In the genomic region with DNA sequence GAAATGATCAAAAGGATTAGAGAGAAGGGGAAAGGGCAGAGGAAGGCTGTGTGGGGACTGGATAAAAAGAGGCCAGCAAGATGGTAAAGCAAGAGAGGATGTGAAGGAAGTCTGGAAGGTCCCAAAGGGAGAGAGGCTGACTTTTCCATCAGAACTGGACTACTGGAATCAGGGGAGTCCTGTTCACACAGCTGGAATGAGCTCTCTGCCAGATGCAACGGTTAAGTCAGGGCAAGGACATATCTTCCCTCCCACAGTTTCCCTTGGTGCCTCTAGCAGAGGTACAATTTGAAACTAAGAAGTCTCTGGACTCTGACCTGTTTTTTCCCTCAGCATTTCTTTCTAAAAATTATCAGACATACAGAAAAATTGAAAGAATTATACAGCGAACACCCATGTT, we compare ENCODE assay signal across 21 cellular contexts.
A peak's percentile ranks its signal among the peaks of the same experiment; 100 is the strongest.
DNase-seq lines count a peak whose midpoint lies in the region; ATAC-seq and TF ChIP-seq lines count a peak whose summit lies in the region.
"Had no signal": no experiment of that assay in that cellular context is flagged by ENCODE, and none has a peak within 500 bp of the region (broad histone marks: within the 10 kb centered on the region; RNA-seq: fewer than 3 reads in every experiment).

No MANE protein-coding gene starts in this region.

- H3K36me3 Mint-ChIP-seq in immature natural killer cell, result peaks cover 6 to 26% (median 11%) of the 10 kb centered on the region in 3 donors
- H3K36me3 Mint-ChIP-seq: natural killer cell had no signal

- peaks cover 0 to 3% (median 0%) of the 10 kb centered on the region in 3 donors for H3K27me3 Mint-ChIP-seq in immature natural killer cell (ENCODE audit: low read depth in 3 of 3)

- H3K27me3 ChIP-seq in left ventricle myocardium inferior (ENCODE audit: low read depth), result no peaks in the 10 kb centered on the region
- H3K27me3 ChIP-seq in psoas muscle (ENCODE audit: insufficient read depth in 3 of 3, low read length in 2 of 3), result no peaks in the 10 kb centered on the region
- no peaks in the 10 kb centered on the region for H3K27me3 ChIP-seq in aorta (ENCODE audit: control insufficient read depth in 1 of 2, insufficient read depth in 2 of 2, low read length in 1 of 2)
- H3K27me3 ChIP-seq in transverse colon, result no peaks in the 10 kb centered on the region
- H3K27me3 ChIP-seq: adrenal gland, cardiac muscle cell, dorsolateral prefrontal cortex, SJCRH30 had no signal

- H3K36me3 ChIP-seq in left ventricle myocardium inferior, result no peaks in the 10 kb centered on the region
- no peaks in the 10 kb centered on the region for H3K36me3 ChIP-seq in psoas muscle (ENCODE audit: insufficient read depth in 1 of 2, low read depth in 1 of 2)
- no peaks in the 10 kb centered on the region for H3K36me3 ChIP-seq in aorta (ENCODE audit: control insufficient read depth in 1 of 2, insufficient read depth in 2 of 2, low read length in 1 of 2)
- no peaks in the 10 kb centered on the region for H3K36me3 ChIP-seq in transverse colon
- H3K36me3 ChIP-seq: adrenal gland, cardiac muscle cell, SJCRH30 had no signal

- H3K4me1 Mint-ChIP-seq in immature natural killer cell, result peaks cover 17 to 59% of the 10 kb centered on the region in 2 donors

- DNase-seq in GM03348 (ENCODE audit: low spot score) (peak; percentile 27), cardiac fibroblast (ENCODE audit: low read depth in 2 of 2) (peak; percentile 22 to 59), left ventricle myocardium inferior (peak; percentile 26), psoas muscle (peak; percentile 17 to 57), immature natural killer cell (no peak), aorta (no peak), transverse colon (no peak)
- DNase-seq: activated CD4-positive, alpha-beta T cell treated with anti-CD3 and anti-CD28 coated beads, Interleukin-2, amount 50 U/mL, for 48 hours; activated gamma-delta T cell; DMS79; dorsolateral prefrontal cortex; natural killer cell; NCI-H2171 treated with DMSO at 0.1 percent for 48 hours; NCI-H524 treated with DMSO at 0.1 percent for 48 hours; NK-92 treated with Interleukin-12 subunit alpha and Interleukin-12 subunit beta, amount 100 ng/mL, for 24 hours; SJCRH30; stimulated activated CD4-positive, alpha-beta T cell treated with anti-CD3 and anti-CD28 coated beads, Interleukin-1b, Interleukin-23, amount 100 ng/mL, for 48 hours had no signal

- H3K27ac Mint-ChIP-seq in immature natural killer cell, result peak overlapping the region in 3 of 6 donors; percentile 26 to 55 (median 48)

- H3K9me3 ChIP-seq in left ventricle myocardium inferior (replicated peaks) (no peaks in the 10 kb centered on the region), psoas muscle (no peaks in the 10 kb centered on the region), aorta (ENCODE audit: control insufficient read depth, low read length) (no peaks in the 10 kb centered on the region), transverse colon (no peaks in the 10 kb centered on the region)
- H3K9me3 ChIP-seq: A549, adrenal gland, SJCRH30 had no signal

- no peak for TF ChIP-seq POLR2A in transverse colon (IDR thresholded peaks at IDR 0.05)

- peaks cover 20% of the 10 kb centered on the region for H3K4me1 ChIP-seq in left ventricle myocardium inferior
- no peaks in the 10 kb centered on the region for H3K4me1 ChIP-seq in psoas muscle
- H3K4me1 ChIP-seq in aorta (ENCODE audit: control insufficient read depth in 1 of 2, insufficient read depth in 2 of 2, low read length in 2 of 2), result peaks cover 2 to 3% of the 10 kb centered on the region in 2 donors
- no peaks in the 10 kb centered on the region for H3K4me1 ChIP-seq in transverse colon

- no peak for TF ChIP-seq CTCF in cardiac fibroblast (IDR thresholded peaks at IDR 0.05; ENCODE audit: low read depth, low read length)
- no peak for TF ChIP-seq CTCF in left ventricle myocardium inferior (IDR thresholded peaks at IDR 0.05; ENCODE audit: borderline replicate concordance)
- no peak for TF ChIP-seq CTCF in psoas muscle (IDR thresholded peaks at IDR 0.05)
- no peak for TF ChIP-seq CTCF in transverse colon (IDR thresholded peaks at IDR 0.05)

- in situ Hi-C loops in transverse colon (cut with MboI; ENCODE audit: low pct_ligation_motif_present in 1 of 4, low pct_unique_long_range_greater_than_20kb in 1 of 4, low sequenced_read_pairs in 3 of 4), result no loop called here

- H3K4me3 ChIP-seq in cardiac fibroblast (replicated peaks in 1 of 2; ENCODE audit: low read depth in 2 of 2, low read length in 2 of 2), result no peak overlapping the region
- no peak overlapping the region for H3K4me3 ChIP-seq in left ventricle myocardium inferior
- H3K4me3 ChIP-seq in psoas muscle, result no peak overlapping the region
- H3K4me3 ChIP-seq in aorta (ENCODE audit: low read length in 2 of 2), result no peak overlapping the region
- no peak overlapping the region for H3K4me3 ChIP-seq in transverse colon
- H3K4me3 ChIP-seq: A549, adrenal gland, cardiac muscle cell, dorsolateral prefrontal cortex, SJCRH30 had no signal

- peak overlapping the region; percentile 68 for H3K27ac ChIP-seq in left ventricle myocardium inferior (replicated peaks)
- H3K27ac ChIP-seq in psoas muscle, result no peak overlapping the region
- H3K27ac ChIP-seq in aorta (ENCODE audit: low read depth in 1 of 2, low read length in 2 of 2), result no peak overlapping the region
- no peak overlapping the region for H3K27ac ChIP-seq in transverse colon
- H3K27ac ChIP-seq: adrenal gland, cardiac muscle cell, dorsolateral prefrontal cortex, SJCRH30 had no signal

- H3K9me3 Mint-ChIP-seq in immature natural killer cell, result no peaks in the 10 kb centered on the region
- H3K9me3 Mint-ChIP-seq: natural killer cell had no signal

- ATAC-seq in psoas muscle (peak in 3 of 4 donors; percentile 39 to 61 (median 59)), HG02938 (IDR thresholded peaks at IDR 0.05; ENCODE audit: unreplicated experiment) (no peak), aorta (ENCODE audit: low FRiP score) (no peak)
- ATAC-seq: A549, natural killer cell had no signal

- 40 to 53% (median 45%) methylated on average over 2 of the region's 2 CpGs for WGBS in psoas muscle, 3 donors
- WGBS in aorta, 2 donors, result 50 to 57% methylated on average over 2 of the region's 2 CpGs
- 75 to 89% methylated on average over 1 to 2 of the region's 2 CpGs for WGBS in transverse colon (ENCODE audit: low coverage in 1 of 2), 2 donors

- TF ChIP-seq EP300 in transverse colon (IDR thresholded peaks at IDR 0.05; ENCODE audit: low read depth), result no peak

- H3K4me3 Mint-ChIP-seq in immature natural killer cell, result no peak overlapping the region
- H3K4me3 Mint-ChIP-seq: natural killer cell had no signal

- intact Hi-C loops in left ventricle myocardium inferior (cut with micrococcal nuclease) (no loop called here), psoas muscle (cut with DNase I) (no loop called here), aorta (cut with DNase I) (no loop called here), transverse colon (cut with DNase I; ENCODE audit: low total_unique reads) (no loop called here)

Comparison
In these comparisons a context has a peak if more than half of its experiments do, and no peak if none do; other contexts are left out.
1. DNase-seq: peak in GM03348 (single experiment), cardiac fibroblast (2 of 2), left ventricle myocardium inferior (single experiment) and psoas muscle (2 of 2); none in immature natural killer cell (0 of 3), aorta (0 of 2) and transverse colon (single experiment).
2. ATAC-seq: peak in psoas muscle (3 of 4); none in HG02938 (single experiment) and aorta (single experiment).